3 cellular contexts compared by ENCODE assay signal in genomic region chr15:49402515-49403296, GRCh38. TPM values are rescaled to one million over a fixed set of nuclear protein-coding genes. Genes with fewer than 3 reads are reported as not detected.
"Had no signal": no experiment of that assay in that cellular context is flagged by ENCODE, and none has a peak within 500 bp of the region (broad histone marks: within the 10 kb centered on the region; RNA-seq: fewer than 3 reads in every experiment).

No MANE protein-coding gene starts in this region.

RNA-seq across cellular contexts. Expression of gene FGF7, which starts 20.3 kb away (rescaled TPM):
- total RNA-seq: OCI-LY7, PC-3, PC-9 had no signal
